In the genomic region with DNA sequence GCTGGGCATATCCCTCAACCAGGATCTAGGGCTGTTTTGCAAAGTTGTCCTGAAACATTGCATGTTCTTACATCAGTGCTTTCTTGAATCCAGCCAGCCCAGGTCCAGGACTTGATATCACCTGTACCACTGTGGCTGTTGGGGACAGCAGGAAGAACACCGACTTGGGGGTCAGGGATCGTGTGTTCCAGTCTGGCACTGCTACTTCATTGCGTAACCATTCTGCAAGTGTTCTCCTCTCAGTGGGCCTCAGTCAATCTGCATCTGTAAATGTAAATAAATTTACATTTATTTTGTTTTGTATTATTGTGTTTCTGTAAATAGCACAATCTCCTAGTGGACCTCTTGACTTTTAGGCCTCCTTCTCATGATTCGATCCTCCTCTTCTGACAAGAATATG, we compare ENCODE assay signal across 37 cellular contexts.
"Had no signal": no experiment of that assay in that cellular context is flagged by ENCODE, and none has a peak within 500 bp of the region (broad histone marks: within the 10 kb centered on the region; RNA-seq: fewer than 3 reads in every experiment).

No MANE protein-coding gene starts in this region.

- H3K27ac Mint-ChIP-seq: activated B cell treated with CpG ODN at 0.5 μM for 24 hours; activated CD4-positive, alpha-beta memory T cell treated with anti-CD3 and anti-CD28 coated beads, Interleukin-2, amount 10 ng/mL, durations not matched to agents 7 days and 5 days; activated CD4-positive, alpha-beta T cell treated with anti-CD3 and anti-CD28 coated beads, Interleukin-2, amount 10 ng/mL, durations not matched to agents 24 days and 14 days; activated CD8-positive, alpha-beta memory T cell treated with anti-CD3 and anti-CD28 coated beads, Interleukin-2, amount 10 ng/mL, durations not matched to agents 7 days and 5 days; activated CD8-positive, alpha-beta T cell treated with anti-CD3 and anti-CD28 coated beads, Interleukin-2, amount 10 ng/mL, durations not matched to agents 7 days and 5 days; activated naive CD4-positive, alpha-beta T cell treated with anti-CD3 and anti-CD28 coated beads, Interleukin-2, amount 10 ng/mL, durations not matched to agents 7 days and 5 days; activated naive CD4-positive, alpha-beta T cell treated with anti-CD3 and anti-CD28 coated beads, Interleukin-2, amount 50 U/mL, for 24 hours; activated naive CD8-positive, alpha-beta T cell; activated naive CD8-positive, alpha-beta T cell treated with anti-CD3 and anti-CD28 coated beads, Interleukin-2, amount 10 ng/mL, durations not matched to agents 7 days and 5 days; activated naive CD8-positive, alpha-beta T cell treated with anti-CD3 and anti-CD28 coated beads, Interleukin-2, amount 50 U/mL, for 24 hours; activated T-cell treated with anti-CD3 and anti-CD28 coated beads, Interleukin-2, amount 50 U/mL, for 24 hours; activated T-helper 2 cell treated with anti-CD3 and anti-CD28 coated beads, Interferon-gamma antibody, Interleukin-2, Interleukin-4, amounts not matched to agents 10 μg/mL and 5 μg/mL and 100 μg/mL, durations not matched to agents 14 hours and 24 hours and 36 hours; T-helper 1 cell treated with Interleukin-12 subunit alpha and Interleukin-12 subunit beta and Interleukin-4 antibody, amounts not matched to agents 30 μg/mL and 1 μg/mL, for 36 hours; T-helper 2 cell treated with Interferon-gamma antibody and Interleukin-4, amounts not matched to agents 5 μg/mL and 100 μg/mL, for 36 hours had no signal

- H3K36me3 Mint-ChIP-seq: activated CD8-positive, alpha-beta memory T cell treated with anti-CD3 and anti-CD28 coated beads, Interleukin-2, amount 10 ng/mL, durations not matched to agents 7 days and 5 days; activated naive CD4-positive, alpha-beta T cell treated with anti-CD3 and anti-CD28 coated beads, Interleukin-2, amount 10 ng/mL, durations not matched to agents 7 days and 5 days; activated naive CD4-positive, alpha-beta T cell treated with anti-CD3 and anti-CD28 coated beads, Interleukin-2, amount 50 U/mL, for 24 hours; activated naive CD8-positive, alpha-beta T cell; activated naive CD8-positive, alpha-beta T cell treated with anti-CD3 and anti-CD28 coated beads, Interleukin-2, amount 10 ng/mL, durations not matched to agents 7 days and 5 days; brain had no signal

- ATAC-seq: activated CD8-positive, alpha-beta memory T cell treated with anti-CD3 and anti-CD28 coated beads, Interleukin-2, amount 10 ng/mL, durations not matched to agents 7 days and 5 days; activated CD8-positive, alpha-beta T cell treated with anti-CD3 and anti-CD28 coated beads, Interleukin-2, amount 10 ng/mL, durations not matched to agents 7 days and 5 days; activated naive CD8-positive, alpha-beta T cell treated with anti-CD3 and anti-CD28 coated beads, Interleukin-2, amount 50 U/mL, for 24 hours had no signal

- H3K4me1 ChIP-seq: ascending aorta had no signal

- H3K27me3 Mint-ChIP-seq: activated B cell treated with CpG ODN at 0.5 μM for 24 hours; activated CD4-positive, alpha-beta memory T cell treated with anti-CD3 and anti-CD28 coated beads, Interleukin-2, amount 10 ng/mL, durations not matched to agents 7 days and 5 days; activated CD4-positive, alpha-beta T cell treated with anti-CD3 and anti-CD28 coated beads, Interleukin-2, amount 10 ng/mL, durations not matched to agents 24 days and 14 days; activated CD8-positive, alpha-beta memory T cell treated with anti-CD3 and anti-CD28 coated beads, Interleukin-2, amount 10 ng/mL, durations not matched to agents 7 days and 5 days; activated naive CD4-positive, alpha-beta T cell treated with anti-CD3 and anti-CD28 coated beads, Interleukin-2, amount 10 ng/mL, durations not matched to agents 7 days and 5 days; activated naive CD4-positive, alpha-beta T cell treated with anti-CD3 and anti-CD28 coated beads, Interleukin-2, amount 50 U/mL, for 24 hours; activated naive CD8-positive, alpha-beta T cell treated with anti-CD3 and anti-CD28 coated beads, Interleukin-2, amount 10 ng/mL, durations not matched to agents 7 days and 5 days; central memory CD8-positive, alpha-beta T cell had no signal

- H3K4me3 Mint-ChIP-seq: activated B cell treated with CpG ODN at 0.5 μM for 24 hours; activated CD4-positive, alpha-beta memory T cell treated with anti-CD3 and anti-CD28 coated beads, Interleukin-2, amount 10 ng/mL, durations not matched to agents 7 days and 5 days; activated CD4-positive, alpha-beta T cell treated with anti-CD3 and anti-CD28 coated beads, Interleukin-2, amount 10 ng/mL, durations not matched to agents 24 days and 14 days; activated CD8-positive, alpha-beta memory T cell treated with anti-CD3 and anti-CD28 coated beads, Interleukin-2, amount 10 ng/mL, durations not matched to agents 7 days and 5 days; activated CD8-positive, alpha-beta T cell treated with anti-CD3 and anti-CD28 coated beads, Interleukin-2, amount 10 ng/mL, durations not matched to agents 7 days and 5 days; activated naive CD4-positive, alpha-beta T cell treated with anti-CD3 and anti-CD28 coated beads, Interleukin-2, amount 10 ng/mL, durations not matched to agents 7 days and 5 days; activated naive CD4-positive, alpha-beta T cell treated with anti-CD3 and anti-CD28 coated beads, Interleukin-2, amount 50 U/mL, for 24 hours; activated naive CD8-positive, alpha-beta T cell; activated naive CD8-positive, alpha-beta T cell treated with anti-CD3 and anti-CD28 coated beads, Interleukin-2, amount 10 ng/mL, durations not matched to agents 7 days and 5 days; activated naive CD8-positive, alpha-beta T cell treated with anti-CD3 and anti-CD28 coated beads, Interleukin-2, amount 50 U/mL, for 24 hours; activated T-cell treated with anti-CD3 and anti-CD28 coated beads, Interleukin-2, amount 50 U/mL, for 24 hours; brain; central memory CD8-positive, alpha-beta T cell; T-helper 1 cell treated with Interleukin-12 subunit alpha and Interleukin-12 subunit beta and Interleukin-4 antibody, amounts not matched to agents 30 μg/mL and 1 μg/mL, for 36 hours; T-helper 2 cell treated with Interferon-gamma antibody and Interleukin-4, amounts not matched to agents 5 μg/mL and 100 μg/mL, for 36 hours had no signal

- H3K9me3 ChIP-seq: ascending aorta had no signal

- H3K27ac ChIP-seq: ascending aorta, cardiac muscle cell, VCaP had no signal

- H3K4me3 ChIP-seq: ascending aorta, cardiac muscle cell had no signal

- H3K27me3 ChIP-seq: ascending aorta, cardiac muscle cell had no signal

- H3K4me1 Mint-ChIP-seq: activated B cell treated with CpG ODN at 0.5 μM for 24 hours; activated CD4-positive, alpha-beta memory T cell treated with anti-CD3 and anti-CD28 coated beads, Interleukin-2, amount 10 ng/mL, durations not matched to agents 7 days and 5 days; activated CD4-positive, alpha-beta T cell treated with anti-CD3 and anti-CD28 coated beads, Interleukin-2, amount 10 ng/mL, durations not matched to agents 24 days and 14 days; activated CD8-positive, alpha-beta memory T cell treated with anti-CD3 and anti-CD28 coated beads, Interleukin-2, amount 10 ng/mL, durations not matched to agents 7 days and 5 days; activated naive CD4-positive, alpha-beta T cell treated with anti-CD3 and anti-CD28 coated beads, Interleukin-2, amount 10 ng/mL, durations not matched to agents 7 days and 5 days; activated naive CD4-positive, alpha-beta T cell treated with anti-CD3 and anti-CD28 coated beads, Interleukin-2, amount 50 U/mL, for 24 hours; activated naive CD8-positive, alpha-beta T cell treated with anti-CD3 and anti-CD28 coated beads, Interleukin-2, amount 10 ng/mL, durations not matched to agents 7 days and 5 days; activated naive CD8-positive, alpha-beta T cell treated with anti-CD3 and anti-CD28 coated beads, Interleukin-2, amount 50 U/mL, for 24 hours; brain; central memory CD8-positive, alpha-beta T cell had no signal

- DNase-seq: activated B cell treated with CpG ODN at 0.5 μM for 24 hours; activated CD4-positive, alpha-beta memory T cell treated with anti-CD3 and anti-CD28 coated beads, Interleukin-2, amount 10 ng/mL, durations not matched to agents 7 days and 5 days; activated CD4-positive, alpha-beta T cell treated with anti-CD3 and anti-CD28 coated beads for 4 hours; activated CD4-positive, alpha-beta T cell treated with anti-CD3 and anti-CD28 coated beads, Interleukin-2, amount 10 ng/mL, durations not matched to agents 24 days and 14 days; activated CD4-positive, alpha-beta T cell treated with anti-CD3 and anti-CD28 coated beads, Interleukin-2, amount 50 U/mL, for 48 hours; activated CD4-positive, CD25-positive, alpha-beta regulatory T cell treated with anti-CD3 and anti-CD28 coated beads, Interleukin-2, amount 50 U/mL, for 72 hours; activated CD8-positive, alpha-beta memory T cell treated with anti-CD3 and anti-CD28 coated beads for 24 hours; activated CD8-positive, alpha-beta memory T cell treated with anti-CD3 and anti-CD28 coated beads, Interleukin-2, amount 10 ng/mL, durations not matched to agents 7 days and 5 days; activated CD8-positive, alpha-beta memory T cell treated with anti-CD3 and anti-CD28 coated beads, Interleukin-2, amount 50 U/mL, for 48 hours; activated CD8-positive, alpha-beta T cell treated with anti-CD3 and anti-CD28 coated beads, Interleukin-2, amount 10 ng/mL, durations not matched to agents 7 days and 5 days; activated effector memory CD4-positive, alpha-beta T cell treated with Interleukin-2 at 50 U/mL for 16 hours; activated gamma-delta T cell; activated naive CD4-positive, alpha-beta T cell treated with anti-CD3 and anti-CD28 coated beads, Interleukin-2, amount 10 ng/mL, durations not matched to agents 7 days and 5 days; activated naive CD4-positive, alpha-beta T cell treated with Interleukin-2 at 50 U/mL for 16 hours; activated naive CD8-positive, alpha-beta T cell treated with anti-CD3 and anti-CD28 coated beads, Interleukin-2, amount 10 ng/mL, durations not matched to agents 7 days and 5 days; activated naive CD8-positive, alpha-beta T cell treated with anti-CD3 and anti-CD28 coated beads, Interleukin-2, amount 50 U/mL, for 24 hours; activated T-cell treated with anti-CD3 and anti-CD28 coated beads, Interleukin-2, amount 50 U/mL, for 24 hours; activated T-cell treated with anti-CD3 and anti-CD28 coated beads, Interleukin-2, amount 50 U/mL, for 48 hours; amygdala; anterior cingulate cortex; caudate nucleus; cerebellar nuclear complex; T-helper 1 cell; T-helper 2 cell; T-helper 9 cell had no signal

- FAIRE-seq: bronchial epithelial cell, TTC549 had no signal

- H3K9me3 Mint-ChIP-seq: activated T-cell treated with anti-CD3 and anti-CD28 coated beads, Interleukin-2, amount 50 U/mL, for 24 hours; central memory CD8-positive, alpha-beta T cell had no signal

- H3K36me3 ChIP-seq: ascending aorta, cardiac muscle cell had no signal
